ENCODE assay signal across 24 cellular contexts in genomic region chr11:7927635-7928034, GRCh38. TPM values are rescaled to one million over a fixed set of nuclear protein-coding genes. Genes with fewer than 3 reads are reported as not detected.
DNase-seq lines count a peak whose midpoint lies in the region; TF ChIP-seq lines count a peak whose summit lies in the region.
"Had no signal": no experiment of that assay in that cellular context is flagged by ENCODE, and none has a peak within 500 bp of the region (broad histone marks: within the 10 kb centered on the region; RNA-seq: fewer than 3 reads in every experiment).

No MANE protein-coding gene starts in this region.

- H3K4me3 ChIP-seq in NB4 (ENCODE audit: low read depth, low read length) (no peak overlapping the region), fibroblast of pulmonary artery (replicated peaks; ENCODE audit: low read depth, low read length) (no peak overlapping the region), endodermal cell (ENCODE audit: low read length) (no peak overlapping the region)
- H3K4me3 ChIP-seq: heart left ventricle, prostate gland, spleen had no signal

- no peaks in the 10 kb centered on the region for H3K27me3 Mint-ChIP-seq in endodermal cell (ENCODE audit: insufficient read depth)

- no peak for TF ChIP-seq CTCF in NB4 (IDR thresholded peaks at IDR 0.05; ENCODE audit: low read depth, low read length)
- no peak for TF ChIP-seq CTCF in fibroblast of pulmonary artery (IDR thresholded peaks at IDR 0.05; ENCODE audit: low read length, missing control alignments)
- TF ChIP-seq CTCF in endodermal cell (conservative IDR thresholded peaks at IDR 0.05) = no peak

- peaks cover 4% of the 10 kb centered on the region for H3K4me1 Mint-ChIP-seq in endodermal cell
- H3K4me1 Mint-ChIP-seq: CD14-positive monocyte, nephron, T-cell had no signal

- H3K4me3 Mint-ChIP-seq in endodermal cell = no peak overlapping the region
- H3K4me3 Mint-ChIP-seq: CD14-positive monocyte; dendritic cell treated with granulocyte-macrophage colony-stimulating factor and Interleukin-4, amounts not matched to agents 40 ng/mL and 50 ng/mL, for 4 days; nephron; T-cell had no signal

- no peak overlapping the region for H3K27ac Mint-ChIP-seq in endodermal cell
- H3K27ac Mint-ChIP-seq: CD14-positive monocyte; dendritic cell treated with granulocyte-macrophage colony-stimulating factor and Interleukin-4, amounts not matched to agents 40 ng/mL and 50 ng/mL, for 4 days; nephron; T-cell had no signal

- no peak for TF ChIP-seq POLR2A in NB4 (IDR thresholded peaks at IDR 0.05; ENCODE audit: extremely low read depth, insufficient read length)

- peaks cover 30% of the 10 kb centered on the region for H3K9me3 ChIP-seq in endodermal cell (ENCODE audit: control insufficient read depth, low read length)
- H3K9me3 ChIP-seq: prostate gland had no signal

- no peaks in the 10 kb centered on the region for H3K4me1 ChIP-seq in endodermal cell (ENCODE audit: control insufficient read depth, insufficient read depth, low read length)
- H3K4me1 ChIP-seq: heart left ventricle, prostate gland, spleen had no signal

- H3K9me3 Mint-ChIP-seq in endodermal cell = peaks cover 11% of the 10 kb centered on the region
- H3K9me3 Mint-ChIP-seq: dendritic cell treated with granulocyte-macrophage colony-stimulating factor and Interleukin-4, amounts not matched to agents 40 ng/mL and 50 ng/mL, for 4 days; nephron; T-cell had no signal

- no peak overlapping the region for H3K9ac ChIP-seq in endodermal cell (ENCODE audit: extremely low read depth, low read length, poor library complexity, severe bottlenecking)

- no peak overlapping the region for H3K27ac ChIP-seq in endodermal cell (ENCODE audit: low read depth, low read length)
- H3K27ac ChIP-seq: 22Rv1, heart left ventricle, prostate gland, spleen, WERI-Rb-1 had no signal

- H3K36me3 ChIP-seq in endodermal cell (ENCODE audit: control insufficient read depth, insufficient read depth, low read length) = peaks cover 4% of the 10 kb centered on the region
- H3K36me3 ChIP-seq: heart left ventricle, prostate gland, spleen, WERI-Rb-1 had no signal

- H3K27me3 ChIP-seq in endodermal cell (ENCODE audit: control insufficient read depth, insufficient read depth, low read length, poor library complexity, severe bottlenecking) = no peaks in the 10 kb centered on the region

- peaks cover 22% of the 10 kb centered on the region for H3K36me3 Mint-ChIP-seq in endodermal cell (ENCODE audit: low read depth)
- H3K36me3 Mint-ChIP-seq: CD14-positive monocyte, T-cell had no signal

- 94 to 100% methylated on average over 4 to 6 of the region's 6 CpGs for WGBS in endodermal cell (ENCODE audit: insufficient coverage in 1 of 2, insufficient read length in 1 of 2), 2 experiments

- peak; percentile 2 for DNase-seq in NK-92 treated with Interleukin-12 subunit alpha and Interleukin-12 subunit beta, amount 100 ng/mL, for 24 hours (lab: John Stamatoyannopoulos, UW)
- DNase-seq in NK-92 (lab: John Stamatoyannopoulos, UW; ENCODE audit: unreplicated experiment) (no peak), NB4 (ENCODE audit: low read depth) (peak; percentile 42), fibroblast of pulmonary artery (ENCODE audit: low read depth) (peak; percentile 17), endodermal cell (no peak), AG08395 (ENCODE audit: low spot score) (no peak)
- DNase-seq: activated effector memory CD4-positive, alpha-beta T cell treated with anti-CD3 and anti-CD28 coated beads, Interleukin-2, amount 50 U/mL, for 16 hours; aorta; heart left ventricle; islet precursor cell; mesenchymal stem cell; NCI-H2081 treated with DMSO at 0.1 percent for 48 hours; NCI-H748 treated with DMSO at 0.1 percent for 48 hours; spleen; stimulated activated naive CD4-positive, alpha-beta T cell treated with Interleukin-2 at 50 U/mL for 16 hours; T-cell; WERI-Rb-1 had no signal

RNA-seq across cellular contexts. Expression of gene OR10A6, which starts 3.4 kb away (rescaled TPM):
- total RNA-seq in endodermal cell = not detected
- polyA plus RNA-seq in endodermal cell (2013, experiment 1 of 2) = not detected
- not detected for polyA plus RNA-seq in endodermal cell (2013, experiment 2 of 2)
- total RNA-seq: activated CD8-positive, alpha-beta memory T cell treated with anti-CD3 and anti-CD28 coated beads for 36 hours; aorta; heart left ventricle; prostate gland; spleen; T-cell had no signal
- polyA plus RNA-seq: aorta, CD14-positive monocyte, esophagus, heart left ventricle, spleen had no signal

RNA-seq across cellular contexts. Expression of gene OR10A3, which starts 13.9 kb away (rescaled TPM):
- total RNA-seq in endodermal cell = not detected
- polyA plus RNA-seq in endodermal cell (2013, experiment 1 of 2) = not detected
- not detected for polyA plus RNA-seq in endodermal cell (2013, experiment 2 of 2)
- total RNA-seq: activated CD8-positive, alpha-beta memory T cell treated with anti-CD3 and anti-CD28 coated beads for 36 hours; aorta; heart left ventricle; prostate gland; spleen; T-cell had no signal
- polyA plus RNA-seq: aorta, CD14-positive monocyte, esophagus, heart left ventricle, spleen had no signal

RNA-seq across cellular contexts. Expression of gene NLRP10, which starts 37.6 kb away (rescaled TPM):
- total RNA-seq in endodermal cell = under 1 TPM in 1 of 2 donors, not detected in 1; 0.15 TPM
- polyA plus RNA-seq in endodermal cell (2013, experiment 1 of 2) = not detected
- polyA plus RNA-seq in endodermal cell (2013, experiment 2 of 2) = not detected
- total RNA-seq: activated CD8-positive, alpha-beta memory T cell treated with anti-CD3 and anti-CD28 coated beads for 36 hours; aorta; heart left ventricle; prostate gland; spleen; T-cell had no signal
- polyA plus RNA-seq: aorta, CD14-positive monocyte, esophagus, heart left ventricle, spleen had no signal

RNA-seq across cellular contexts. Expression of gene EIF3F, which starts 59.5 kb away (rescaled TPM):
- total RNA-seq in endodermal cell = 100 to 1,000 TPM; 349 to 354 TPM
- 433 TPM for polyA plus RNA-seq in endodermal cell (2013, experiment 1 of 2)
- 380 TPM for polyA plus RNA-seq in endodermal cell (2013, experiment 2 of 2)

Comparison
In these comparisons a context has a peak if more than half of its experiments do, and no peak if none do; other contexts are left out.
1. DNase-seq: peak in NK-92 treated with Interleukin-12 subunit alpha and Interleukin-12 subunit beta, amount 100 ng/mL, for 24 hours (single experiment), NB4 (single experiment) and fibroblast of pulmonary artery (single experiment); none in NK-92 (single experiment), endodermal cell (single experiment) and AG08395 (single experiment).